8 cellular contexts compared by ENCODE assay signal in genomic region chr2:100818003-100818605, GRCh38. TPM values are rescaled to one million over a fixed set of nuclear protein-coding genes. Genes with fewer than 3 reads are reported as not detected.
DNase-seq lines count a peak whose midpoint lies in the region; ATAC-seq and TF ChIP-seq lines count a peak whose summit lies in the region.

No MANE protein-coding gene starts in this region.

- peaks cover 24% of the 10 kb centered on the region for H3F3A ChIP-seq in PC-9 (ENCODE audit: insufficient read depth, low read depth)

- peaks cover 26% of the 10 kb centered on the region for H3K4me1 ChIP-seq in PC-9 (replicated peaks; ENCODE audit: insufficient read depth)
- H3K4me1 ChIP-seq in subcutaneous abdominal adipose tissue (ENCODE audit: control insufficient read depth in 5 of 5, insufficient read depth in 5 of 5, low read length in 5 of 5) = peaks cover 1 to 34% (median 27%) of the 10 kb centered on the region in 5 donors

- no TSS peak for BruUV-seq in PC-9 (replicated peaks; lab: Mats Ljungman, UMichigan)

- CTCF ChIA-PET in PC-9 (lab: Charles Lee) = interaction anchor here (1.3 kb wide), 1 partner anchor 85 kb away, joined by 3 read pairs; no protein-coding TSS in a partner anchor

- peak overlapping the region; percentile 88 for H2AFZ ChIP-seq in PC-9

- no peaks in the 10 kb centered on the region for H3K27me3 ChIP-seq in PC-9 (ENCODE audit: insufficient read depth, low read depth)
- H3K27me3 ChIP-seq in layer of hippocampus (ENCODE audit: control insufficient read depth, insufficient read depth, low read length) = peaks cover 4% of the 10 kb centered on the region
- peaks cover 0 to 23% (median 4%) of the 10 kb centered on the region in 5 donors for H3K27me3 ChIP-seq in subcutaneous abdominal adipose tissue (ENCODE audit: control insufficient read depth in 5 of 5, insufficient read depth in 4 of 5, low read length in 5 of 5)

- peaks cover 47% of the 10 kb centered on the region for H3K79me2 ChIP-seq in PC-9 (ENCODE audit: low read depth)

- H3K27ac ChIP-seq in PC-9 (peak overlapping the region; percentile 83), layer of hippocampus (ENCODE audit: low read depth, low read length) (peak overlapping the region; percentile 71), subcutaneous abdominal adipose tissue (ENCODE audit: low read depth, low read length) (no peak overlapping the region)

- H3K9me3 ChIP-seq in PC-9 (ENCODE audit: insufficient read depth, low read depth) = no peaks in the 10 kb centered on the region
- no peaks in the 10 kb centered on the region for H3K9me3 ChIP-seq in subcutaneous abdominal adipose tissue (ENCODE audit: control insufficient read depth in 5 of 5, low read length in 5 of 5)

- no peaks in the 10 kb centered on the region for H3K9me2 ChIP-seq in PC-9 (ENCODE audit: insufficient read depth)

- peak overlapping the region; percentile 75 for H3K4me2 ChIP-seq in PC-9

- POLR2A ChIA-PET in PC-9 (lab: Charles Lee; ENCODE audit: unreplicated experiment) = interaction anchor here (0.7 kb wide), 1 partner anchor 37 kb away, joined by 4 read pairs; no protein-coding TSS in a partner anchor

- H3K4me3 ChIP-seq in PC-9 = peak overlapping the region; percentile 73
- peak overlapping the region; percentile 72 to 75 for H3K4me3 ChIP-seq in cardiac fibroblast (replicated peaks in 1 of 2; ENCODE audit: low read depth in 2 of 2, low read length in 2 of 2)
- peak overlapping the region in 3 of 5 donors; percentile 62 to 69 (median 64) for H3K4me3 ChIP-seq in subcutaneous abdominal adipose tissue (ENCODE audit: low read depth in 1 of 5, low read length in 5 of 5)

- no peak for TF ChIP-seq CTCF in PC-9 (conservative IDR thresholded peaks at IDR 0.05)
- TF ChIP-seq CTCF in cardiac fibroblast (IDR thresholded peaks at IDR 0.05; ENCODE audit: low read depth, low read length) = no peak

- H3K9ac ChIP-seq in subcutaneous abdominal adipose tissue (ENCODE audit: low read length in 5 of 5) = peak overlapping the region in 2 of 5 donors; percentile 58 to 60

- H3K36me3 ChIP-seq in PC-9 (ENCODE audit: low read depth) (peaks cover 10% of the 10 kb centered on the region; the same call in 1 of the 2 replicates), subcutaneous abdominal adipose tissue (ENCODE audit: control insufficient read depth in 5 of 5, insufficient read depth in 5 of 5, low read length in 5 of 5) (no peaks in the 10 kb centered on the region)

- H4K20me1 ChIP-seq in PC-9 (ENCODE audit: insufficient read depth) = peaks cover 4% of the 10 kb centered on the region

- DNase-seq in PC-9 (peak in 1 of 2 experiments; percentile 71), cardiac fibroblast (ENCODE audit: low read depth in 2 of 2) (peak; percentile 63 to 78), RPMI8226 (no peak), NOMO-1 (lab: John Stamatoyannopoulos, UW; ENCODE audit: unreplicated experiment in 2 of 2) (no peak)
- no peak for DNase-seq in activated CD4-positive, alpha-beta T cell treated with anti-CD3 and anti-CD28 coated beads for 48 hours

- intact Hi-C loops in PC-9 (cut with micrococcal nuclease; ENCODE audit: unreplicated experiment) = loop anchor here (1.0 to 2.0 kb wide), 4 partner anchors 37 to 208 kb away; no protein-coding TSS in a partner anchor

- no peak for ATAC-seq in GM18519 (IDR thresholded peaks at IDR 0.05; ENCODE audit: low FRiP score, unreplicated experiment)

RNA-seq across cellular contexts. Expression of gene NPAS2, which starts 1.8 kb away (rescaled TPM):
- total RNA-seq in PC-9 (2021) = 38.3 and 41.2 TPM in 2 replicates

Comparison
In these comparisons a context has a peak if more than half of its experiments do, and no peak if none do; other contexts are left out.
1. DNase-seq: peak in cardiac fibroblast (2 of 2); none in RPMI8226 (single experiment), activated CD4-positive, alpha-beta T cell treated with anti-CD3 and anti-CD28 coated beads for 48 hours (single experiment) and NOMO-1 (0 of 2).
2. Peak in every context shown above with its lines, with median percentiles within 50 percentile points of each other: H3K4me3 ChIP-seq.